Comparison of ENCODE assay signal across 22 cellular contexts in the genomic region with DNA sequence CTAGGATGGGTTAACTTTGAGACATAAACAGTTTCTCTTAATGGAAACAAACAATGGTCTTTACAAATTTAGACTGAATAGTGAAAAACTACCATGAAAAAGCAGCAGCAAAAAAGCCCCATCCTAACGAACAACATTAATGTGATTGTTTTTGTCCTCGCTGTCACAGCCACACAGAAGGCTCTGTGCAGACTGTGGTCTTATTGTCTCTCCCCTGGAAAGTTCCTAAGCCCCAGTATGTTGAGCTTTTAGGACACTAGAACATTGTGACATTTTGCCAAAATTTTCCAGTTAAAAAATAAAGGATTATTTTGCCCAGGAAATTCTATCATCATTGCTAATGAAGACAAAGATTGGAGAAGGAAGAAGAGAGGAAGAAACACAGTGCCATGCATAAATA. TPM values are rescaled to one million over a fixed set of nuclear protein-coding genes. Genes with fewer than 3 reads are reported as not detected.
A peak's percentile ranks its signal among the peaks of the same experiment; 100 is the strongest.
DNase-seq lines count a peak whose midpoint lies in the region; ATAC-seq, FAIRE-seq and TF ChIP-seq lines count a peak whose summit lies in the region.
"Had no signal": no experiment of that assay in that cellular context is flagged by ENCODE, and none has a peak within 500 bp of the region (broad histone marks: within the 10 kb centered on the region; RNA-seq: fewer than 3 reads in every experiment).

No MANE protein-coding gene starts in this region.

- no peak for ATAC-seq in K562
- ATAC-seq: HCT116, Panc1, Right ventricle myocardium inferior had no signal

- 49% methylated on average over 2 of the region's 2 CpGs for WGBS in K562 (ENCODE audit: insufficient coverage, low coverage, missing lambda C conversion rate)
- WGBS in testis, 2 donors = 78 to 83% methylated on average over 2 of the region's 2 CpGs

- H3K27me3 Mint-ChIP-seq in mesothelial cell of epicardium (ENCODE audit: low read depth) = no peaks in the 10 kb centered on the region

- H3K9me3 ChIP-seq in K562 (replicated peaks; ENCODE audit: control insufficient read depth, insufficient read depth, low read depth, low read length) (no peaks in the 10 kb centered on the region; the same call in 1 of the 2 replicates), testis (no peaks in the 10 kb centered on the region)
- H3K9me3 ChIP-seq: BE2C had no signal

- DNase-seq in K562 (ENCODE audit: extremely low read depth in 1 of 4, low spot score in 3 of 4) (no peak), foreskin melanocyte (peak; percentile 60), mesothelial cell of epicardium (ENCODE audit: low spot score in 2 of 2, unreplicated experiment in 2 of 2) (no peak), superior temporal gyrus (ENCODE audit: extremely low spot score) (peak; percentile 95), RCC 7860 (ENCODE audit: low spot score) (no peak), testis (no peak), NCI-H1092 (lab: John Stamatoyannopoulos, UW) (no peak)
- DNase-seq: BE2C; Calu3; CD4-positive, alpha-beta T cell; DMS53; NCI-H1417; NCI-H1930; NCI-H2171; NCI-H446 had no signal

- no peaks in the 10 kb centered on the region for H3K36me3 Mint-ChIP-seq in mesothelial cell of epicardium
- H3K36me3 Mint-ChIP-seq: IgD-negative memory B cell had no signal

- H3K4me1 Mint-ChIP-seq in mesothelial cell of epicardium = peaks cover 9% of the 10 kb centered on the region

- TF ChIP-seq EP300 in K562 (IDR thresholded peaks at IDR 0.05; ENCODE audit: low read length) = no peak

- CTCF ChIA-PET in K562 (lab: Yijun Ruan, JAX; ENCODE audit: low intra/inter-chr PET ratio) = no interaction called here

- no peaks in the 10 kb centered on the region for H3K9me1 ChIP-seq in K562 (ENCODE audit: control insufficient read depth, insufficient read depth, low read length)

- no peak overlapping the region for H3K4me3 Mint-ChIP-seq in mesothelial cell of epicardium
- H3K4me3 Mint-ChIP-seq: CD4-positive, alpha-beta T cell; IgD-negative memory B cell had no signal

- H3K36me3 ChIP-seq in K562 (ENCODE audit: control insufficient read depth, insufficient read depth, low read length) (no peaks in the 10 kb centered on the region), testis (ENCODE audit: low read depth, missing control alignments) (no peaks in the 10 kb centered on the region)
- H3K36me3 ChIP-seq: BE2C had no signal

- H3K79me2 ChIP-seq in K562 (ENCODE audit: control insufficient read depth, insufficient read depth, low read length) = no peaks in the 10 kb centered on the region

- H3K27ac Mint-ChIP-seq in mesothelial cell of epicardium = peak overlapping the region; percentile 45
- H3K27ac Mint-ChIP-seq: CD4-positive, alpha-beta T cell; IgD-negative memory B cell had no signal

- H2AFZ ChIP-seq in K562 (ENCODE audit: low read depth, low read length) = peak overlapping the region; percentile 81

- BruUV-seq in K562 (replicated peaks; lab: Mats Ljungman, UMichigan) = no TSS peak

- no peak overlapping the region for H3K4me2 ChIP-seq in K562 (ENCODE audit: insufficient read depth, low read length)

- H3K9ac ChIP-seq in K562 (ENCODE audit: insufficient read depth in 1 of 2, low read depth in 2 of 2, low read length in 2 of 2) = no peak overlapping the region

- FAIRE-seq in K562 (lab: Jason Lieb, UNC) = no peak
- no peak for FAIRE-seq in RCC 7860 (lab: Jason Lieb, UNC)

- H3K27ac ChIP-seq in K562 (ENCODE audit: extremely low read depth, low read depth, low read length) (no peak overlapping the region), testis (no peak overlapping the region)
- H3K27ac ChIP-seq: SK-N-MC had no signal

- TF ChIP-seq CTCF in K562 (IDR thresholded peaks at IDR 0.05 in 2 of 3, conservative IDR thresholded peaks at IDR 0.05 in 1 of 3; ENCODE audit: insufficient read depth in 2 of 3, low read depth in 1 of 3, low read length in 3 of 3) (no peak), mesothelial cell of epicardium (IDR thresholded peaks at IDR 0.05; ENCODE audit: unreplicated experiment) (no peak), testis (IDR thresholded peaks at IDR 0.05) (no peak)

- H4K20me1 ChIP-seq in K562 (replicated peaks; ENCODE audit: control insufficient read depth, insufficient read depth, low read length) = no peaks in the 10 kb centered on the region

- H3K9me3 Mint-ChIP-seq in mesothelial cell of epicardium = peaks cover 6% of the 10 kb centered on the region
- H3K9me3 Mint-ChIP-seq: CD4-positive, alpha-beta T cell; IgD-negative memory B cell had no signal

- H3K27me3 ChIP-seq in K562 (ENCODE audit: control insufficient read depth in 2 of 2, insufficient read depth in 2 of 2, low read length in 2 of 2) = no peaks in the 10 kb centered on the region
- H3K27me3 ChIP-seq in testis = no peaks in the 10 kb centered on the region
- H3K27me3 ChIP-seq: BE2C had no signal

- no peak overlapping the region for H3K4me3 ChIP-seq in K562
- H3K4me3 ChIP-seq in testis = no peak overlapping the region
- H3K4me3 ChIP-seq: SK-N-MC had no signal

- intact Hi-C loops in K562 (cut with micrococcal nuclease) (loop anchor here (5.0 kb wide), 1 partner anchor 43 kb away; no protein-coding TSS in a partner anchor), testis (cut with DNase I; ENCODE audit: low total_unique reads) (no loop called here)

- in situ Hi-C loops in K562 (cut with MboI) = no loop called here

- TF ChIP-seq RAD21 in K562 (CRISPR knock-in tag; conservative IDR thresholded peaks at IDR 0.05 in 1 of 2, IDR thresholded peaks at IDR 0.05 in 1 of 2) = no peak

- POLR2A ChIA-PET in K562 (lab: Yijun Ruan, JAX) = interaction anchor here (0.9 to 1.9 kb wide), 7 partner anchors 9 to 20 kb away, joined by 3 to 7 read pairs (median 4); no protein-coding TSS in a partner anchor

- TF ChIP-seq POLR2A in K562 (conservative IDR thresholded peaks at IDR 0.05) (no peak), testis (IDR thresholded peaks at IDR 0.05) (no peak)

- H3K4me1 ChIP-seq in K562 (replicated peaks in 1 of 2; ENCODE audit: control insufficient read depth in 2 of 2, insufficient read depth in 2 of 2, low read length in 2 of 2) (no peaks in the 10 kb centered on the region; a peak in 2 of 5 replicates), testis (peaks cover 6% of the 10 kb centered on the region)
- H3K4me1 ChIP-seq: BE2C had no signal

RNA-seq across cellular contexts. Expression of gene SOWAHA, which starts 12.6 kb away (rescaled TPM):
- total RNA-seq in K562 (2011; cell fraction: chromatin; rRNA removed; ENCODE audit: low replicate concordance) = not detected in 2 replicates
- not detected in 2 replicates for total RNA-seq in K562 (2011; cell fraction: nucleolus; rRNA removed)
- not detected in 2 replicates for total RNA-seq in K562 (2011; cell fraction: nucleoplasm; rRNA removed)
- total RNA-seq in K562 (2014; rRNA removed) (not detected in 2 replicates), K562 (2014; rRNA removed; fragmentation: Illumina TruSeq; extraction: Trizol) (not detected in 2 replicates), K562 (2015; rRNA removed; fragmentation: Illumina TruSeq; extraction: Trizol) (not detected in 2 replicates), K562 (2021) (not detected in 2 replicates), mesothelial cell of epicardium (0.52 to 0.67 TPM (median 0.64 TPM) in 3 replicates), testis (1 to 10 TPM; 1.2 to 1.3 TPM)
- polyA plus RNA-seq in K562 (2011; rRNA removed) (not detected in 2 replicates), K562 (2014; fragmentation: Illumina TruSeq; extraction: Trizol) (not detected in 2 replicates), K562 (2014; fragmentation: Nextera tagmentation; extraction: Ambion mirVana) (not detected), K562 (2014; rRNA removed) (not detected in 2 replicates), testis (ENCODE audit: insufficient read depth, low read depth, low replicate concordance) (0.46 TPM)
- not detected in 2 replicates for polyA plus RNA-seq in K562 (2011; cell fraction: cytosol; rRNA removed)
- polyA plus RNA-seq in K562 (2011; cell fraction: nucleus; rRNA removed) = not detected in 2 replicates
- polyA plus RNA-seq in K562 (2012) = 0.03 and 0.06 TPM in 2 replicates
- polyA minus RNA-seq in K562 (2011; rRNA and poly(A)+ RNA removed) = not detected in 2 replicates
- not detected in 2 replicates for polyA minus RNA-seq in K562 (2011; cell fraction: cytosol; rRNA and poly(A)+ RNA removed)
- not detected in 2 replicates for polyA minus RNA-seq in K562 (2011; cell fraction: nucleus; rRNA and poly(A)+ RNA removed)
- total RNA-seq: CD4-positive, alpha-beta T cell; LHCN-M2 had no signal
- polyA plus RNA-seq: AG04450, IgD-negative memory B cell had no signal

RNA-seq across cellular contexts. Expression of gene SEPTIN8, which starts 23.5 kb away (rescaled TPM):
- total RNA-seq in K562 (2011; cell fraction: chromatin; rRNA removed; ENCODE audit: low replicate concordance) = 136 and 205 TPM in 2 replicates
- 103 and 109 TPM in 2 replicates for total RNA-seq in K562 (2011; cell fraction: nucleolus; rRNA removed)
- 115 and 139 TPM in 2 replicates for total RNA-seq in K562 (2011; cell fraction: nucleoplasm; rRNA removed)
- 92.0 and 109 TPM in 2 replicates for total RNA-seq in K562 (2014; rRNA removed)
- total RNA-seq in K562 (2014; rRNA removed; fragmentation: Illumina TruSeq; extraction: Trizol) = 68.2 and 79.3 TPM in 2 replicates
- total RNA-seq in K562 (2015; rRNA removed; fragmentation: Illumina TruSeq; extraction: Trizol) = 101 TPM in 2 replicates
- total RNA-seq in K562 (2021) = 131 and 137 TPM in 2 replicates
- polyA plus RNA-seq in K562 (2011; rRNA removed) = 121 and 149 TPM in 2 replicates
- polyA plus RNA-seq in K562 (2011; cell fraction: cytosol; rRNA removed) = 72.8 and 87.1 TPM in 2 replicates
- polyA plus RNA-seq in K562 (2011; cell fraction: nucleus; rRNA removed) = 578 and 627 TPM in 2 replicates
- 143 and 180 TPM in 2 replicates for polyA plus RNA-seq in K562 (2012)
- 113 and 142 TPM in 2 replicates for polyA plus RNA-seq in K562 (2014; fragmentation: Illumina TruSeq; extraction: Trizol)
- 10 to 100 TPM; 19.3 to 21.0 TPM for polyA plus RNA-seq in K562 (2014; fragmentation: Nextera tagmentation; extraction: Ambion mirVana)
- polyA plus RNA-seq in K562 (2014; rRNA removed) = 129 and 143 TPM in 2 replicates
- 67.6 and 68.1 TPM in 2 replicates for polyA minus RNA-seq in K562 (2011; rRNA and poly(A)+ RNA removed)
- polyA minus RNA-seq in K562 (2011; cell fraction: cytosol; rRNA and poly(A)+ RNA removed) = 32.1 and 40.2 TPM in 2 replicates
- polyA minus RNA-seq in K562 (2011; cell fraction: nucleus; rRNA and poly(A)+ RNA removed) = 85.5 and 131 TPM in 2 replicates
- total RNA-seq in mesothelial cell of epicardium = 54.9 to 58.9 TPM (median 58.6 TPM) in 3 replicates
- 10 to 100 TPM; 12.4 to 13.9 TPM for total RNA-seq in testis
- polyA plus RNA-seq in testis (ENCODE audit: insufficient read depth, low read depth, low replicate concordance) = 16.4 TPM

RNA-seq across cellular contexts. Expression of gene SHROOM1, which starts 29.9 kb away (rescaled TPM):
- 39.2 and 105 TPM in 2 replicates for total RNA-seq in K562 (2011; cell fraction: chromatin; rRNA removed; ENCODE audit: low replicate concordance)
- 53.7 and 55.5 TPM in 2 replicates for total RNA-seq in K562 (2011; cell fraction: nucleolus; rRNA removed)
- 27.4 and 41.9 TPM in 2 replicates for total RNA-seq in K562 (2011; cell fraction: nucleoplasm; rRNA removed)
- total RNA-seq in K562 (2014; rRNA removed) (13.0 and 18.6 TPM in 2 replicates), K562 (2014; rRNA removed; fragmentation: Illumina TruSeq; extraction: Trizol) (5.3 and 6.1 TPM in 2 replicates), K562 (2015; rRNA removed; fragmentation: Illumina TruSeq; extraction: Trizol) (10.9 and 13.3 TPM in 2 replicates), K562 (2021) (25.6 and 26.5 TPM in 2 replicates), mesothelial cell of epicardium (8.6 to 12.2 TPM (median 8.6 TPM) in 3 replicates), testis (1 to 10 TPM; 9.0 to 9.6 TPM)
- polyA plus RNA-seq in K562 (2011; rRNA removed) (11.9 and 12.8 TPM in 2 replicates), K562 (2014; fragmentation: Illumina TruSeq; extraction: Trizol) (14.6 and 14.8 TPM in 2 replicates), K562 (2014; fragmentation: Nextera tagmentation; extraction: Ambion mirVana) (under 1 TPM; 0.44 to 0.50 TPM), K562 (2014; rRNA removed) (22.3 and 26.0 TPM in 2 replicates), testis (ENCODE audit: insufficient read depth, low read depth, low replicate concordance) (2.1 TPM)
- polyA plus RNA-seq in K562 (2011; cell fraction: cytosol; rRNA removed) = 18.1 and 28.6 TPM in 2 replicates
- polyA plus RNA-seq in K562 (2011; cell fraction: nucleus; rRNA removed) = 28.4 and 60.2 TPM in 2 replicates
- polyA plus RNA-seq in K562 (2012) = 19.1 and 22.2 TPM in 2 replicates
- 3.8 and 7.6 TPM in 2 replicates for polyA minus RNA-seq in K562 (2011; rRNA and poly(A)+ RNA removed)
- 6.1 and 7.0 TPM in 2 replicates for polyA minus RNA-seq in K562 (2011; cell fraction: cytosol; rRNA and poly(A)+ RNA removed)
- 11.3 and 12.4 TPM in 2 replicates for polyA minus RNA-seq in K562 (2011; cell fraction: nucleus; rRNA and poly(A)+ RNA removed)

RNA-seq across cellular contexts. Expression of gene CCNI2, which starts 53.3 kb away (rescaled TPM):
- not detected in 2 replicates for total RNA-seq in K562 (2011; cell fraction: chromatin; rRNA removed; ENCODE audit: low replicate concordance)
- total RNA-seq in K562 (2011; cell fraction: nucleolus; rRNA removed) = not detected in 2 replicates
- total RNA-seq in K562 (2011; cell fraction: nucleoplasm; rRNA removed) = 0.23 TPM in 1 of 2 replicates, not detected in the other
- total RNA-seq in K562 (2014; rRNA removed) (0.05 TPM in 1 of 2 replicates, not detected in the other), K562 (2014; rRNA removed; fragmentation: Illumina TruSeq; extraction: Trizol) (not detected in 2 replicates), K562 (2015; rRNA removed; fragmentation: Illumina TruSeq; extraction: Trizol) (not detected in 2 replicates), K562 (2021) (0.18 TPM in 1 of 2 replicates, not detected in the other), mesothelial cell of epicardium (1.5 to 2.5 TPM (median 1.8 TPM) in 3 replicates), testis (1 to 10 TPM; 2.7 to 4.5 TPM)
- polyA plus RNA-seq in K562 (2011; rRNA removed) (0.05 and 0.06 TPM in 2 replicates), K562 (2014; fragmentation: Illumina TruSeq; extraction: Trizol) (0.06 TPM in 1 of 2 replicates, not detected in the other), K562 (2014; fragmentation: Nextera tagmentation; extraction: Ambion mirVana) (1 to 10 TPM; 1.6 to 1.7 TPM), K562 (2014; rRNA removed) (not detected in 2 replicates), testis (ENCODE audit: insufficient read depth, low read depth, low replicate concordance) (1.1 TPM)
- 0.06 and 0.13 TPM in 2 replicates for polyA plus RNA-seq in K562 (2011; cell fraction: cytosol; rRNA removed)
- 0.36 and 1.1 TPM in 2 replicates for polyA plus RNA-seq in K562 (2011; cell fraction: nucleus; rRNA removed)
- polyA plus RNA-seq in K562 (2012) = 1.4 and 11.1 TPM in 2 replicates
- polyA minus RNA-seq in K562 (2011; rRNA and poly(A)+ RNA removed) = not detected in 2 replicates
- polyA minus RNA-seq in K562 (2011; cell fraction: cytosol; rRNA and poly(A)+ RNA removed) = not detected in 2 replicates
- polyA minus RNA-seq in K562 (2011; cell fraction: nucleus; rRNA and poly(A)+ RNA removed) = 0.54 TPM in 1 of 2 replicates, not detected in the other
- total RNA-seq: LHCN-M2 had no signal
- polyA plus RNA-seq: AG04450 had no signal

Comparison
In these comparisons a context has a peak if more than half of its experiments do, and no peak if none do; other contexts are left out.
1. DNase-seq: peak in foreskin melanocyte (single experiment) and superior temporal gyrus (single experiment); none in K562 (0 of 4), mesothelial cell of epicardium (0 of 2), RCC 7860 (single experiment), testis (single experiment) and NCI-H1092 (single experiment).